In genomic region chr16:30187556-30187865, GRCh38 we compare ENCODE assay signal across 13 cellular contexts. TPM values are rescaled to one million over a fixed set of nuclear protein-coding genes. Genes with fewer than 3 reads are reported as not detected.
DNase-seq lines count a peak whose midpoint lies in the region; ATAC-seq and TF ChIP-seq lines count a peak whose summit lies in the region.
"Had no signal": no experiment of that assay in that cellular context is flagged by ENCODE, and none has a peak within 500 bp of the region (broad histone marks: within the 10 kb centered on the region; RNA-seq: fewer than 3 reads in every experiment).

No MANE protein-coding gene starts in this region.

- peak overlapping the region; percentile 99 for H3K4me3 Mint-ChIP-seq in activated CD4-positive, alpha-beta T cell treated with anti-CD3 and anti-CD28 coated beads, Interleukin-2, amount 10 ng/mL, durations not matched to agents 7 days and 5 days
- H3K4me3 Mint-ChIP-seq in activated naive CD8-positive, alpha-beta T cell treated with anti-CD3 and anti-CD28 coated beads, Interleukin-2, amount 50 U/mL, for 24 hours = peak overlapping the region; percentile 96
- H3K4me3 Mint-ChIP-seq in stimulated activated effector memory CD8-positive, alpha-beta T cell treated with anti-CD3 and anti-CD28 coated beads, Interleukin-12 subunit alpha, Interleukin-12 subunit beta, amount 100 ng/mL, for 72 hours = peak overlapping the region; percentile 97

- peaks cover 14% of the 10 kb centered on the region; the same call in 1 of the 2 replicates for H3K36me3 ChIP-seq in Loucy (ENCODE audit: insufficient read depth, low read length)
- no peaks in the 10 kb centered on the region for H3K36me3 ChIP-seq in body of pancreas (replicated peaks in 1 of 2; ENCODE audit: insufficient read depth in 1 of 2, low read depth in 2 of 2)
- H3K36me3 ChIP-seq: brain microvascular endothelial cell had no signal

- peaks cover 15% of the 10 kb centered on the region for H3K4me1 Mint-ChIP-seq in activated CD4-positive, alpha-beta T cell treated with anti-CD3 and anti-CD28 coated beads, Interleukin-2, amount 10 ng/mL, durations not matched to agents 7 days and 5 days
- H3K4me1 Mint-ChIP-seq in activated naive CD8-positive, alpha-beta T cell treated with anti-CD3 and anti-CD28 coated beads, Interleukin-2, amount 50 U/mL, for 24 hours = peaks cover 28% of the 10 kb centered on the region
- peaks cover 35% of the 10 kb centered on the region for H3K4me1 Mint-ChIP-seq in stimulated activated effector memory CD8-positive, alpha-beta T cell treated with anti-CD3 and anti-CD28 coated beads, Interleukin-12 subunit alpha, Interleukin-12 subunit beta, amount 100 ng/mL, for 72 hours

- CTCF ChIA-PET in activated CD4-positive, alpha-beta T cell treated with anti-CD3 and anti-CD28 coated beads, Interleukin-2, amount 10 ng/mL, durations not matched to agents 7 days and 5 days (lab: Charles Lee) = interaction anchor here (1.1 to 2.3 kb wide), 3 partner anchors 62 to 222 kb away, joined by 3 to 6 read pairs (median 3); partner anchors contain the start of gene TBX6

- H3K4me2 ChIP-seq in Loucy (ENCODE audit: low read depth, low read length, poor library complexity, severe bottlenecking) = peak overlapping the region; percentile 100

- H3K9ac ChIP-seq in Loucy (ENCODE audit: low read depth, low read length, poor library complexity, severe bottlenecking) = peak overlapping the region; percentile 100

- H3K36me3 Mint-ChIP-seq in activated CD4-positive, alpha-beta T cell treated with anti-CD3 and anti-CD28 coated beads, Interleukin-2, amount 10 ng/mL, durations not matched to agents 7 days and 5 days (ENCODE audit: low read depth) = peaks cover 44% of the 10 kb centered on the region
- H3K36me3 Mint-ChIP-seq in activated naive CD8-positive, alpha-beta T cell treated with anti-CD3 and anti-CD28 coated beads, Interleukin-2, amount 50 U/mL, for 24 hours (ENCODE audit: low read depth) = peaks cover 38% of the 10 kb centered on the region
- H3K36me3 Mint-ChIP-seq in stimulated activated effector memory CD8-positive, alpha-beta T cell treated with anti-CD3 and anti-CD28 coated beads, Interleukin-12 subunit alpha, Interleukin-12 subunit beta, amount 100 ng/mL, for 72 hours = peaks cover 60% of the 10 kb centered on the region

- DNase-seq in activated CD4-positive, alpha-beta T cell treated with anti-CD3 and anti-CD28 coated beads, Interleukin-2, amount 10 ng/mL, durations not matched to agents 7 days and 5 days = no peak
- no peak for DNase-seq in activated CD4-positive, alpha-beta T cell treated with anti-CD3 and anti-CD28 coated beads, Interleukin-2, amount 50 U/mL, for 4 hours
- DNase-seq in activated naive CD8-positive, alpha-beta T cell treated with anti-CD3 and anti-CD28 coated beads, Interleukin-2, amount 50 U/mL, for 24 hours = no peak
- DNase-seq in stimulated activated effector memory CD8-positive, alpha-beta T cell treated with anti-CD3 and anti-CD28 coated beads, Interleukin-12 subunit alpha, Interleukin-12 subunit beta, amount 100 ng/mL, for 72 hours (ENCODE audit: low spot score in 2 of 2) = no peak
- DNase-seq in substantia nigra (lab: John Stamatoyannopoulos, UW) (no peak), body of pancreas (no peak), DMS 273 (lab: John Stamatoyannopoulos, UW; ENCODE audit: unreplicated experiment) (no peak)
- DNase-seq: kidney glomerular epithelial cell, NCI-H2081 had no signal

- H3K4me1 ChIP-seq in Loucy (ENCODE audit: insufficient read depth, low read length, poor library complexity, severe bottlenecking) = peaks cover 32% of the 10 kb centered on the region
- H3K4me1 ChIP-seq in body of pancreas = peaks cover 17% of the 10 kb centered on the region

- POLR2A ChIA-PET in activated CD4-positive, alpha-beta T cell treated with anti-CD3 and anti-CD28 coated beads, Interleukin-2, amount 10 ng/mL, durations not matched to agents 7 days and 5 days (lab: Charles Lee) = interaction anchor here (1.5 kb wide), 1 partner anchor 44 kb away, joined by 4 read pairs; no protein-coding TSS in a partner anchor

- H3K27me3 ChIP-seq in Loucy (ENCODE audit: insufficient read depth, low read length, poor library complexity, severe bottlenecking) (no peaks in the 10 kb centered on the region), body of pancreas (no peaks in the 10 kb centered on the region)
- H3K27me3 ChIP-seq: brain microvascular endothelial cell, upper lobe of left lung had no signal

- H3F3A ChIP-seq in Loucy (ENCODE audit: low read depth) = peaks cover 7% of the 10 kb centered on the region; the same call in 1 of the 2 replicates

- WGBS in body of pancreas, 2 donors = 63% methylated on average over 9 of the region's 9 CpGs; no CpG with 5 or more reads in 1 of the 2 donors

- no peak for TF ChIP-seq POLR2A in body of pancreas (IDR thresholded peaks at IDR 0.05)

- H3K27me3 Mint-ChIP-seq in activated CD4-positive, alpha-beta T cell treated with anti-CD3 and anti-CD28 coated beads, Interleukin-2, amount 10 ng/mL, durations not matched to agents 7 days and 5 days = no peaks in the 10 kb centered on the region
- H3K27me3 Mint-ChIP-seq in activated naive CD8-positive, alpha-beta T cell treated with anti-CD3 and anti-CD28 coated beads, Interleukin-2, amount 50 U/mL, for 24 hours = no peaks in the 10 kb centered on the region

- H2AFZ ChIP-seq in Loucy (ENCODE audit: low read length) = no peak overlapping the region

- peaks cover 22% of the 10 kb centered on the region for H4K20me1 ChIP-seq in Loucy (ENCODE audit: insufficient read depth, low read length, poor library complexity, severe bottlenecking)

- H3K9me3 Mint-ChIP-seq in activated CD4-positive, alpha-beta T cell treated with anti-CD3 and anti-CD28 coated beads, Interleukin-2, amount 10 ng/mL, durations not matched to agents 7 days and 5 days = no peaks in the 10 kb centered on the region
- no peaks in the 10 kb centered on the region for H3K9me3 Mint-ChIP-seq in activated naive CD8-positive, alpha-beta T cell treated with anti-CD3 and anti-CD28 coated beads, Interleukin-2, amount 50 U/mL, for 24 hours
- H3K9me3 Mint-ChIP-seq in stimulated activated effector memory CD8-positive, alpha-beta T cell treated with anti-CD3 and anti-CD28 coated beads, Interleukin-12 subunit alpha, Interleukin-12 subunit beta, amount 100 ng/mL, for 72 hours = no peaks in the 10 kb centered on the region
- H3K9me3 Mint-ChIP-seq: nephron had no signal

- ATAC-seq in activated naive CD8-positive, alpha-beta T cell treated with anti-CD3 and anti-CD28 coated beads, Interleukin-2, amount 50 U/mL, for 24 hours = no peak
- no peak for ATAC-seq in stimulated activated effector memory CD8-positive, alpha-beta T cell treated with anti-CD3 and anti-CD28 coated beads, Interleukin-12 subunit alpha, Interleukin-12 subunit beta, amount 100 ng/mL, for 72 hours
- no peak for ATAC-seq in body of pancreas

- TF ChIP-seq CTCF in Loucy (conservative IDR thresholded peaks at IDR 0.05; ENCODE audit: low read length) (no peak), body of pancreas (IDR thresholded peaks at IDR 0.05) (no peak)

- H3K9me3 ChIP-seq in Loucy (ENCODE audit: insufficient read depth, low read depth, low read length) = no peaks in the 10 kb centered on the region
- no peaks in the 10 kb centered on the region for H3K9me3 ChIP-seq in body of pancreas
- H3K9me3 ChIP-seq: upper lobe of left lung had no signal

- peak overlapping the region; percentile 96 for H3K4me3 ChIP-seq in Loucy (ENCODE audit: low read length, poor library complexity, severe bottlenecking)
- no peak overlapping the region for H3K4me3 ChIP-seq in body of pancreas

- peaks cover 52% of the 10 kb centered on the region for H3K79me2 ChIP-seq in Loucy (ENCODE audit: insufficient read depth, low read length)

- peak overlapping the region; percentile 97 for H3K27ac Mint-ChIP-seq in activated CD4-positive, alpha-beta T cell treated with anti-CD3 and anti-CD28 coated beads, Interleukin-2, amount 10 ng/mL, durations not matched to agents 7 days and 5 days
- peak overlapping the region; percentile 97 for H3K27ac Mint-ChIP-seq in activated naive CD8-positive, alpha-beta T cell treated with anti-CD3 and anti-CD28 coated beads, Interleukin-2, amount 50 U/mL, for 24 hours
- H3K27ac Mint-ChIP-seq in stimulated activated effector memory CD8-positive, alpha-beta T cell treated with anti-CD3 and anti-CD28 coated beads, Interleukin-12 subunit alpha, Interleukin-12 subunit beta, amount 100 ng/mL, for 72 hours = peak overlapping the region; percentile 98
- H3K27ac Mint-ChIP-seq: nephron had no signal

- H3K27ac ChIP-seq in substantia nigra (ENCODE audit: low read depth, low read length, poor library complexity, severe bottlenecking) (no peak overlapping the region), body of pancreas (no peak overlapping the region)
- H3K27ac ChIP-seq: brain microvascular endothelial cell had no signal

- intact Hi-C loops in body of pancreas (cut with DNase I) = no loop called here

- H3K9me2 ChIP-seq in Loucy (replicated peaks; ENCODE audit: low read depth, low read length) = no peaks in the 10 kb centered on the region

RNA-seq across cellular contexts. Expression of gene CORO1A, which starts 4.1 kb away (rescaled TPM):
- 1,000 to 10,000 TPM; 1,809 to 1,847 TPM for total RNA-seq in activated CD4-positive, alpha-beta T cell treated with anti-CD3 and anti-CD28 coated beads, Interleukin-2, amount 10 ng/mL, durations not matched to agents 7 days and 5 days
- total RNA-seq in body of pancreas = 10 to 100 TPM in 1 of 2 donors, 1 to 10 TPM in 1; 8.2 to 17.4 TPM

RNA-seq across cellular contexts. Expression of gene BOLA2B, which starts 6.0 kb away (rescaled TPM):
- 100 to 1,000 TPM; 136 to 141 TPM for total RNA-seq in activated CD4-positive, alpha-beta T cell treated with anti-CD3 and anti-CD28 coated beads, Interleukin-2, amount 10 ng/mL, durations not matched to agents 7 days and 5 days
- 10 to 100 TPM; 47.5 to 54.7 TPM for total RNA-seq in body of pancreas

RNA-seq across cellular contexts. Expression of gene SLX1A, which starts 6.2 kb away (rescaled TPM):
- total RNA-seq in activated CD4-positive, alpha-beta T cell treated with anti-CD3 and anti-CD28 coated beads, Interleukin-2, amount 10 ng/mL, durations not matched to agents 7 days and 5 days = 10 to 100 TPM; 54.1 to 95.0 TPM
- 10 to 100 TPM; 41.5 to 65.3 TPM for total RNA-seq in body of pancreas

RNA-seq across cellular contexts. Expression of gene SULT1A3, which starts 11.5 kb away (rescaled TPM):
- total RNA-seq in activated CD4-positive, alpha-beta T cell treated with anti-CD3 and anti-CD28 coated beads, Interleukin-2, amount 10 ng/mL, durations not matched to agents 7 days and 5 days = 10 to 100 TPM; 37.5 to 38.1 TPM
- 10 to 100 TPM in 1 of 2 donors, 1 to 10 TPM in 1; 5.7 to 63.3 TPM for total RNA-seq in body of pancreas

Comparison
In these comparisons a context has a peak if more than half of its experiments do, and no peak if none do; other contexts are left out.
1. RNA of gene CORO1A, which starts 4.1 kb away (total RNA-seq): 1,809 to 1,847 TPM in activated CD4-positive, alpha-beta T cell treated with anti-CD3 and anti-CD28 coated beads, Interleukin-2, amount 10 ng/mL, durations not matched to agents 7 days and 5 days; 8.2 to 17.4 TPM in body of pancreas; every median in the first group is over 10 times any median in the second.
2. Peak in every context shown above with its lines, with median percentiles within 50 percentile points of each other: H3K27ac Mint-ChIP-seq and H3K4me3 Mint-ChIP-seq.